ENCODE assay signal across 28 cellular contexts in the genomic region with DNA sequence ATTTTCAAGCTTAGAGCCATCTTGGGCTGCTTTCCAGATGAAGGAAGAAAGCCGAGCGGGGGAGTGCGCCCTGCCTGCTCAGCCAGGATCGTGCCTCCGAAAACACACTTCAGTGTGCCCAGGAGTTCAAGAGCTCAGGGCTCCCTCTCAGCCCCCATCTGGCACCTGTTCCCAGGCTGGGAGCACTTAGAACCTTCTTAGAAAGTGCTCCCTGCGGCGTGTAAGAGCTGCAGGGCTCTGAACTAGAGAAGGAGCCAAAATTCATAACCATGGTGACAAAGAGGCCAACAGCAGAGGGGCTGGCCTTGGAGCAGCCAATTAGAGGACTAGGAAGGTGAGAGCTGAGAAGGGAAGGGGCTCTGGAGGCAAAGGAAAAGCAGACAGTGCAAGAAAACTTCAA. TPM values are rescaled to one million over a fixed set of nuclear protein-coding genes. Genes with fewer than 3 reads are reported as not detected.
DNase-seq lines count a peak whose midpoint lies in the region; ATAC-seq and TF ChIP-seq lines count a peak whose summit lies in the region.
"Had no signal": no experiment of that assay in that cellular context is flagged by ENCODE, and none has a peak within 500 bp of the region (broad histone marks: within the 10 kb centered on the region; RNA-seq: fewer than 3 reads in every experiment).

No MANE protein-coding gene starts in this region.

- H2BK120ac ChIP-seq in trophoblast cell (ENCODE audit: insufficient read depth, low read length, poor library complexity), result no peak overlapping the region

- H4K8ac ChIP-seq in trophoblast cell (ENCODE audit: low read depth, low read length), result no peak overlapping the region

- H3K27ac Mint-ChIP-seq in nephron, result peak overlapping the region in 2 of 3 experiments; percentile 59 to 87
- H3K27ac Mint-ChIP-seq: activated CD8-positive, alpha-beta memory T cell treated with anti-CD3 and anti-CD28 coated beads, Interleukin-2, amount 10 ng/mL, durations not matched to agents 7 days and 5 days; activated T-helper 1 cell treated with anti-CD3 and anti-CD28 coated beads, Interleukin-12 subunit alpha, Interleukin-12 subunit beta, Interleukin-2, Interleukin-4 antibody, amounts not matched to agents 30 ng/mL and 10 ng/mL and 1 ng/mL, durations not matched to agents 14 hours and 24 hours and 36 hours; endodermal cell; HFFc6 had no signal

- H4K12ac ChIP-seq in trophoblast cell (ENCODE audit: low read depth, low read length), result no peak overlapping the region

- H3K27ac ChIP-seq in BLaER1 treated with 17β-estradiol and CSF1 and Interleukin-3, amounts not matched to agents 10 nM and 100 nM, result no peak overlapping the region
- H3K27ac ChIP-seq in trophoblast cell (ENCODE audit: low read depth, low read length), result no peak overlapping the region
- H3K27ac ChIP-seq: colonic mucosa, esophagus muscularis mucosa, ovary had no signal

- no peak overlapping the region for H2AK5ac ChIP-seq in trophoblast cell (ENCODE audit: low read length)

- H3K9me3 Mint-ChIP-seq in nephron, result peaks cover 2% of the 10 kb centered on the region
- H3K9me3 Mint-ChIP-seq: activated T-helper 1 cell treated with anti-CD3 and anti-CD28 coated beads, Interleukin-12 subunit alpha, Interleukin-12 subunit beta, Interleukin-2, Interleukin-4 antibody, amounts not matched to agents 30 ng/mL and 10 ng/mL and 1 ng/mL, durations not matched to agents 14 hours and 24 hours and 36 hours; endodermal cell; HFFc6; naive thymus-derived CD8-positive, alpha-beta T cell had no signal

- peaks cover 12 to 39% (median 27%) of the 10 kb centered on the region in 10 experiments for H3K4me1 ChIP-seq in BLaER1 treated with 17β-estradiol and CSF1 and Interleukin-3, amounts not matched to agents 10 nM and 100 nM
- no peaks in the 10 kb centered on the region for H3K4me1 ChIP-seq in trophoblast cell (ENCODE audit: control insufficient read depth in 1 of 2, insufficient read depth in 2 of 2, low read length in 2 of 2)
- H3K4me1 ChIP-seq: colonic mucosa had no signal

- no peak overlapping the region for H3K4ac ChIP-seq in trophoblast cell (ENCODE audit: low read depth, low read length)

- no peak overlapping the region for H3K9ac ChIP-seq in BLaER1 treated with 17β-estradiol and CSF1 and Interleukin-3, amounts not matched to agents 10 nM and 100 nM
- no peak overlapping the region for H3K9ac ChIP-seq in trophoblast cell (ENCODE audit: low read length)

- H2AFZ ChIP-seq in trophoblast cell (ENCODE audit: insufficient read depth, low read length, poor library complexity), result no peak overlapping the region

- peaks cover 0 to 3% (median 0%) of the 10 kb centered on the region in 11 experiments; a peak in 2 of 22 replicates for H4K20me1 ChIP-seq in BLaER1 treated with 17β-estradiol and CSF1 and Interleukin-3, amounts not matched to agents 10 nM and 100 nM

- no peak for TF ChIP-seq CTCF in nephron (IDR thresholded peaks at IDR 0.05; ENCODE audit: unreplicated experiment in 3 of 3)

- no peak overlapping the region for H2BK5ac ChIP-seq in trophoblast cell (ENCODE audit: low read depth, low read length, poor library complexity)

- no peaks in the 10 kb centered on the region for H3K9me3 ChIP-seq in BLaER1 treated with 17β-estradiol and CSF1 and Interleukin-3, amounts not matched to agents 10 nM and 100 nM (replicated peaks in 1 of 11)
- H3K9me3 ChIP-seq in trophoblast cell (ENCODE audit: insufficient read depth, low read depth, low read length), result peaks cover 5% of the 10 kb centered on the region
- H3K9me3 ChIP-seq: colonic mucosa, esophagus muscularis mucosa, MG63, ovary had no signal

- H3K27me3 Mint-ChIP-seq in nephron (ENCODE audit: low read depth), result peaks cover 18% of the 10 kb centered on the region

- no peak for ATAC-seq in GM21529 (IDR thresholded peaks at IDR 0.05; ENCODE audit: unreplicated experiment)
- ATAC-seq: activated CD8-positive, alpha-beta memory T cell treated with anti-CD3 and anti-CD28 coated beads, Interleukin-2, amount 10 ng/mL, durations not matched to agents 7 days and 5 days; left colon; naive thymus-derived CD8-positive, alpha-beta T cell had no signal

- H3K14ac ChIP-seq in trophoblast cell (ENCODE audit: low read length), result no peak overlapping the region

- no peaks in the 10 kb centered on the region for H3K36me3 Mint-ChIP-seq in nephron (ENCODE audit: low read depth)
- H3K36me3 Mint-ChIP-seq: activated CD8-positive, alpha-beta memory T cell treated with anti-CD3 and anti-CD28 coated beads, Interleukin-2, amount 10 ng/mL, durations not matched to agents 7 days and 5 days; CD14-positive monocyte; naive thymus-derived CD8-positive, alpha-beta T cell had no signal

- no CpG with 5 or more reads among the region's 7 CpGs for WGBS in trophoblast cell (ENCODE audit: extremely low coverage, insufficient coverage, insufficient read length)

- no peak overlapping the region for H3K18ac ChIP-seq in trophoblast cell (ENCODE audit: low read length)

- peaks cover 0 to 29% (median 0%) of the 10 kb centered on the region in 11 experiments; a peak in 3 of 22 replicates for H3K27me3 ChIP-seq in BLaER1 treated with 17β-estradiol and CSF1 and Interleukin-3, amounts not matched to agents 10 nM and 100 nM
- no peaks in the 10 kb centered on the region for H3K27me3 ChIP-seq in trophoblast cell (ENCODE audit: insufficient read depth, low read length)
- H3K27me3 ChIP-seq: ovary had no signal

- peaks cover 19% of the 10 kb centered on the region for H3K4me1 Mint-ChIP-seq in nephron

- DNase-seq in NCI-H1105 (lab: John Stamatoyannopoulos, UW) (peak; percentile 38), NCI-H2227 treated with DMSO at 0.1 percent for 48 hours (lab: John Stamatoyannopoulos, UW) (peak; percentile 31), trophoblast cell (no peak), HT-29 (ENCODE audit: low spot score) (no peak), NCI-H1694 treated with DMSO at 0.1 percent for 48 hours (lab: John Stamatoyannopoulos, UW) (no peak)
- DNase-seq: activated CD4-positive, alpha-beta T cell treated with anti-CD3 and anti-CD28 coated beads, Interleukin-2, amount 50 U/mL, for 1 hour; activated CD8-positive, alpha-beta memory T cell treated with anti-CD3 and anti-CD28 coated beads, Interleukin-2, amount 10 ng/mL, durations not matched to agents 7 days and 5 days; activated naive CD4-positive, alpha-beta T cell treated with anti-CD3 and anti-CD28 coated beads, Interleukin-2, amount 50 U/mL, for 16 hours; colonic mucosa; endodermal cell; foreskin melanocyte; HFFc6; left colon; MG63; naive thymus-derived CD8-positive, alpha-beta T cell; NCI-H1694; NCI-H748 treated with DMSO at 0.1 percent for 48 hours; stimulated activated CD4-positive, alpha-beta T cell treated with anti-CD3 and anti-CD28 coated beads, Interleukin-4, amount 100 ng/mL, for 4 hours; stimulated activated naive CD4-positive, alpha-beta T cell; T-helper 9 cell had no signal

- H3K79me1 ChIP-seq in trophoblast cell (ENCODE audit: low read length), result no peaks in the 10 kb centered on the region

- H4K91ac ChIP-seq in trophoblast cell (ENCODE audit: low read depth, low read length), result no peak overlapping the region

- no peak overlapping the region for H3K23ac ChIP-seq in trophoblast cell (ENCODE audit: low read length)

- H3K4me2 ChIP-seq in BLaER1 treated with 17β-estradiol and CSF1 and Interleukin-3, amounts not matched to agents 10 nM and 100 nM, result peak overlapping the region in 10 of 11 experiments; percentile 15 to 54 (median 42); a peak in 15 of 22 replicates
- H3K4me2 ChIP-seq in trophoblast cell (ENCODE audit: low read length), result no peak overlapping the region

- H3K36me3 ChIP-seq in BLaER1 treated with 17β-estradiol and CSF1 and Interleukin-3, amounts not matched to agents 10 nM and 100 nM, result no peaks in the 10 kb centered on the region
- no peaks in the 10 kb centered on the region for H3K36me3 ChIP-seq in trophoblast cell (ENCODE audit: control insufficient read depth in 1 of 2, insufficient read depth in 2 of 2, low read length in 2 of 2)
- H3K36me3 ChIP-seq: colonic mucosa, esophagus muscularis mucosa, MG63, ovary had no signal

- peak overlapping the region in 2 of 3 experiments; percentile 17 to 31 for H3K4me3 Mint-ChIP-seq in nephron
- H3K4me3 Mint-ChIP-seq: activated CD8-positive, alpha-beta memory T cell treated with anti-CD3 and anti-CD28 coated beads, Interleukin-2, amount 10 ng/mL, durations not matched to agents 7 days and 5 days; activated T-helper 1 cell treated with anti-CD3 and anti-CD28 coated beads, Interleukin-12 subunit alpha, Interleukin-12 subunit beta, Interleukin-2, Interleukin-4 antibody, amounts not matched to agents 30 ng/mL and 10 ng/mL and 1 ng/mL, durations not matched to agents 14 hours and 24 hours and 36 hours; endodermal cell; HFFc6 had no signal

- no peaks in the 10 kb centered on the region for H3K79me2 ChIP-seq in trophoblast cell (ENCODE audit: control insufficient read depth, insufficient read depth, low read length, poor library complexity)

- no peak overlapping the region for H3K4me3 ChIP-seq in BLaER1 treated with 17β-estradiol and CSF1 and Interleukin-3, amounts not matched to agents 10 nM and 100 nM
- no peak overlapping the region for H3K4me3 ChIP-seq in trophoblast cell (ENCODE audit: low read depth, low read length)
- H3K4me3 ChIP-seq: colonic mucosa, esophagus muscularis mucosa, K562, MG63, ovary had no signal

- no peak overlapping the region for H2BK12ac ChIP-seq in trophoblast cell (ENCODE audit: low read length)

RNA-seq across cellular contexts. Expression of gene TNRC6C, which starts 59.0 kb away (rescaled TPM):
- 1.4 and 1.7 TPM in 2 replicates for polyA plus RNA-seq in trophoblast cell (2013)
- total RNA-seq in HT-29 (2014; rRNA removed; shearing (Covaris generic)), result 4.1 and 7.2 TPM in 2 replicates

Comparison
In these comparisons a context has a peak if more than half of its experiments do, and no peak if none do; other contexts are left out.
1. DNase-seq: peak in NCI-H1105 (single experiment) and NCI-H2227 treated with DMSO at 0.1 percent for 48 hours (single experiment); none in trophoblast cell (0 of 2), HT-29 (single experiment) and NCI-H1694 treated with DMSO at 0.1 percent for 48 hours (single experiment).